ENCODE assay signal across 1 cellular context in the genomic region with DNA sequence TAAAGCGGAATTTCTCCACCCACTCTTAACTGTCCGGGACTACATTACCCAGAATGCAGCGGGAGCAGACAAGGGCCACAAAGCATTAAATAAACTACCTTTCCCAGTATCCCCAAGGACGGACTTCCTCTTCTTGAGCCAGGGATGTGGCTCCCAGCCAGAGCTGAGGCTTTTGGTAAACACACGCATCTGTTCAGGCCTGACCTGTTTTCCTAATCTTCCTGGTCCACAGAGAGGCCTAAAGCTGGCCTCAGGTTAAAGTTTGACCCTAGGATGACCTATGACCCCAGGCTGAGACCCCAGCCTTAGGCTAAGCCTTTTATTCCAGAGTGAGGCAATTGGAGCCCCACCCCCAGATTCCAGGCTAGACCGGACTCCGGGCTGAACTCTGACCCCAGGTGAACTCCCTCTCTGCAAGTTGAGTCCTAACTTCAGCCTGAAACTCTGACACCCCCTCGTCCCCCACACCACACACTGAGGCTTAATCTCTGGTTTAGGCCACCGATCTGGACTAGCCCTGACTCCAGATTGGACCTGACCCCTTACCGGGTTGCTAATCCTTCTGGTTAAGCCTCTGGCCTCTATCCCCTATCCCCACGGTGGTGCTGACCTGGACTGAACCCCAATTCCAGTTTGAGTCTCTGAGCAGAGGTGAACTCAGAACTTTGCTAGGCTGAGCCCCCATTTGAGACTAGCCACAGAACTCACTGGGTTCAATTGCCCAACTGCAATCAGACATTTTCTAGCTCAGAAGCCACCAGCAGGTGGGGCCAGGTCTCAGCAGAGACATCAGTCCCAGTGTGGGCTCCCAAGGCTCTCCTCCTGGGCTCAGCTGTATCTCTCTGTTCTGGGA.
A peak's percentile ranks its signal among the peaks of the same experiment; 100 is the strongest.
TF ChIP-seq lines count a peak whose summit lies in the region.

No MANE protein-coding gene starts in this region.

TF ChIP-seq in HEK293, 187 proteins besides CTCF, POLR2A, EP300 and RAD21 (continued from another document and continues in another):
- TF ChIP-seq, protein P1, sequence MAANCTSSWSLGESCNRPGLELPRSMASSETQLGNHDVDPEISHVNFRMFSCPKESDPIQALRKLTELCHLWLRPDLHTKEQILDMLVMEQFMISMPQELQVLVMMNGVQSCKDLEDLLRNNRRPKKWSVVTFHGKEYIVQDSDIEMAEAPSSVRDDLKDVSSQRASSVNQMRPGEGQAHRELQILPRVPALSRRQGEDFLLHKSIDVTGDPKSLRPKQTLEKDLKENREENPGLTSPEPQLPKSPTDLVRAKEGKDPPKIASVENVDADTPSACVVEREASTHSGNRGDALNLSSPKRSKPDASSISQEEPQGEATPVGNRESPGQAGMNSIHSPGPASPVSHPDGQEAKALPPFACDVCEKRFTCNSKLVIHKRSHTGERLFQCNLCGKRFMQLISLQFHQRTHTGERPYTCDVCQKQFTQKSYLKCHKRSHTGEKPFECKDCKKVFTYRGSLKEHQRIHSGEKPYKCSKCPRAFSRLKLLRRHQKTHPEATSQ (tag by site-specific recombination; IDR thresholded peaks at IDR 0.05), result no peak
- TF ChIP-seq, protein P2, sequence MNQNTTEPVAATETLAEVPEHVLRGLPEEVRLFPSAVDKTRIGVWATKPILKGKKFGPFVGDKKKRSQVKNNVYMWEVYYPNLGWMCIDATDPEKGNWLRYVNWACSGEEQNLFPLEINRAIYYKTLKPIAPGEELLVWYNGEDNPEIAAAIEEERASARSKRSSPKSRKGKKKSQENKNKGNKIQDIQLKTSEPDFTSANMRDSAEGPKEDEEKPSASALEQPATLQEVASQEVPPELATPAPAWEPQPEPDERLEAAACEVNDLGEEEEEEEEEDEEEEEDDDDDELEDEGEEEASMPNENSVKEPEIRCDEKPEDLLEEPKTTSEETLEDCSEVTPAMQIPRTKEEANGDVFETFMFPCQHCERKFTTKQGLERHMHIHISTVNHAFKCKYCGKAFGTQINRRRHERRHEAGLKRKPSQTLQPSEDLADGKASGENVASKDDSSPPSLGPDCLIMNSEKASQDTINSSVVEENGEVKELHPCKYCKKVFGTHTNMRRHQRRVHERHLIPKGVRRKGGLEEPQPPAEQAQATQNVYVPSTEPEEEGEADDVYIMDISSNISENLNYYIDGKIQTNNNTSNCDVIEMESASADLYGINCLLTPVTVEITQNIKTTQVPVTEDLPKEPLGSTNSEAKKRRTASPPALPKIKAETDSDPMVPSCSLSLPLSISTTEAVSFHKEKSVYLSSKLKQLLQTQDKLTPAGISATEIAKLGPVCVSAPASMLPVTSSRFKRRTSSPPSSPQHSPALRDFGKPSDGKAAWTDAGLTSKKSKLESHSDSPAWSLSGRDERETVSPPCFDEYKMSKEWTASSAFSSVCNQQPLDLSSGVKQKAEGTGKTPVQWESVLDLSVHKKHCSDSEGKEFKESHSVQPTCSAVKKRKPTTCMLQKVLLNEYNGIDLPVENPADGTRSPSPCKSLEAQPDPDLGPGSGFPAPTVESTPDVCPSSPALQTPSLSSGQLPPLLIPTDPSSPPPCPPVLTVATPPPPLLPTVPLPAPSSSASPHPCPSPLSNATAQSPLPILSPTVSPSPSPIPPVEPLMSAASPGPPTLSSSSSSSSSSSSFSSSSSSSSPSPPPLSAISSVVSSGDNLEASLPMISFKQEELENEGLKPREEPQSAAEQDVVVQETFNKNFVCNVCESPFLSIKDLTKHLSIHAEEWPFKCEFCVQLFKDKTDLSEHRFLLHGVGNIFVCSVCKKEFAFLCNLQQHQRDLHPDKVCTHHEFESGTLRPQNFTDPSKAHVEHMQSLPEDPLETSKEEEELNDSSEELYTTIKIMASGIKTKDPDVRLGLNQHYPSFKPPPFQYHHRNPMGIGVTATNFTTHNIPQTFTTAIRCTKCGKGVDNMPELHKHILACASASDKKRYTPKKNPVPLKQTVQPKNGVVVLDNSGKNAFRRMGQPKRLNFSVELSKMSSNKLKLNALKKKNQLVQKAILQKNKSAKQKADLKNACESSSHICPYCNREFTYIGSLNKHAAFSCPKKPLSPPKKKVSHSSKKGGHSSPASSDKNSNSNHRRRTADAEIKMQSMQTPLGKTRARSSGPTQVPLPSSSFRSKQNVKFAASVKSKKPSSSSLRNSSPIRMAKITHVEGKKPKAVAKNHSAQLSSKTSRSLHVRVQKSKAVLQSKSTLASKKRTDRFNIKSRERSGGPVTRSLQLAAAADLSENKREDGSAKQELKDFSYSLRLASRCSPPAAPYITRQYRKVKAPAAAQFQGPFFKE (tag by site-specific recombination; IDR thresholded peaks at IDR 0.05; ENCODE audit: borderline replicate concordance), result no peak
- no peak for TF ChIP-seq ZNF555 (tag by site-specific recombination; conservative IDR thresholded peaks at IDR 0.05)
- TF ChIP-seq ZNF391 (tag by site-specific recombination; IDR thresholded peaks at IDR 0.05; ENCODE audit: borderline replicate concordance, low read depth), result no peak
- TF ChIP-seq, protein P3, sequence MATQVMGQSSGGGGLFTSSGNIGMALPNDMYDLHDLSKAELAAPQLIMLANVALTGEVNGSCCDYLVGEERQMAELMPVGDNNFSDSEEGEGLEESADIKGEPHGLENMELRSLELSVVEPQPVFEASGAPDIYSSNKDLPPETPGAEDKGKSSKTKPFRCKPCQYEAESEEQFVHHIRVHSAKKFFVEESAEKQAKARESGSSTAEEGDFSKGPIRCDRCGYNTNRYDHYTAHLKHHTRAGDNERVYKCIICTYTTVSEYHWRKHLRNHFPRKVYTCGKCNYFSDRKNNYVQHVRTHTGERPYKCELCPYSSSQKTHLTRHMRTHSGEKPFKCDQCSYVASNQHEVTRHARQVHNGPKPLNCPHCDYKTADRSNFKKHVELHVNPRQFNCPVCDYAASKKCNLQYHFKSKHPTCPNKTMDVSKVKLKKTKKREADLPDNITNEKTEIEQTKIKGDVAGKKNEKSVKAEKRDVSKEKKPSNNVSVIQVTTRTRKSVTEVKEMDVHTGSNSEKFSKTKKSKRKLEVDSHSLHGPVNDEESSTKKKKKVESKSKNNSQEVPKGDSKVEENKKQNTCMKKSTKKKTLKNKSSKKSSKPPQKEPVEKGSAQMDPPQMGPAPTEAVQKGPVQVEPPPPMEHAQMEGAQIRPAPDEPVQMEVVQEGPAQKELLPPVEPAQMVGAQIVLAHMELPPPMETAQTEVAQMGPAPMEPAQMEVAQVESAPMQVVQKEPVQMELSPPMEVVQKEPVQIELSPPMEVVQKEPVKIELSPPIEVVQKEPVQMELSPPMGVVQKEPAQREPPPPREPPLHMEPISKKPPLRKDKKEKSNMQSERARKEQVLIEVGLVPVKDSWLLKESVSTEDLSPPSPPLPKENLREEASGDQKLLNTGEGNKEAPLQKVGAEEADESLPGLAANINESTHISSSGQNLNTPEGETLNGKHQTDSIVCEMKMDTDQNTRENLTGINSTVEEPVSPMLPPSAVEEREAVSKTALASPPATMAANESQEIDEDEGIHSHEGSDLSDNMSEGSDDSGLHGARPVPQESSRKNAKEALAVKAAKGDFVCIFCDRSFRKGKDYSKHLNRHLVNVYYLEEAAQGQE (tag by site-specific recombination; IDR thresholded peaks at IDR 0.05), result no peak
- no peak for TF ChIP-seq ZNF248 (tag by site-specific recombination; IDR thresholded peaks at IDR 0.05)
- TF ChIP-seq ZNF169 (tag by site-specific recombination; IDR thresholded peaks at IDR 0.05), result no peak
- TF ChIP-seq, protein P4, sequence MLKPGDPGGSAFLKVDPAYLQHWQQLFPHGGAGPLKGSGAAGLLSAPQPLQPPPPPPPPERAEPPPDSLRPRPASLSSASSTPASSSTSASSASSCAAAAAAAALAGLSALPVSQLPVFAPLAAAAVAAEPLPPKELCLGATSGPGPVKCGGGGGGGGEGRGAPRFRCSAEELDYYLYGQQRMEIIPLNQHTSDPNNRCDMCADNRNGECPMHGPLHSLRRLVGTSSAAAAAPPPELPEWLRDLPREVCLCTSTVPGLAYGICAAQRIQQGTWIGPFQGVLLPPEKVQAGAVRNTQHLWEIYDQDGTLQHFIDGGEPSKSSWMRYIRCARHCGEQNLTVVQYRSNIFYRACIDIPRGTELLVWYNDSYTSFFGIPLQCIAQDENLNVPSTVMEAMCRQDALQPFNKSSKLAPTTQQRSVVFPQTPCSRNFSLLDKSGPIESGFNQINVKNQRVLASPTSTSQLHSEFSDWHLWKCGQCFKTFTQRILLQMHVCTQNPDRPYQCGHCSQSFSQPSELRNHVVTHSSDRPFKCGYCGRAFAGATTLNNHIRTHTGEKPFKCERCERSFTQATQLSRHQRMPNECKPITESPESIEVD (tag by site-specific recombination; IDR thresholded peaks at IDR 0.05), result no peak
- TF ChIP-seq ZNF48 (tag by site-specific recombination; IDR thresholded peaks at IDR 0.05), result no peak
- no peak for TF ChIP-seq ZNF37A (tag by site-specific recombination; IDR thresholded peaks at IDR 0.05)
- peak; percentile 84 for TF ChIP-seq GLIS2 (tag by site-specific recombination; IDR thresholded peaks at IDR 0.05)
- peak; percentile 100 for TF ChIP-seq BCL11A (tag by site-specific recombination; IDR thresholded peaks at IDR 0.05; ENCODE audit: low read depth)
- no peak for TF ChIP-seq OVOL3 (tag by site-specific recombination; IDR thresholded peaks at IDR 0.05)
- no peak; the same call in 1 of the 2 replicates for TF ChIP-seq ZNF561 (tag by site-specific recombination; IDR thresholded peaks at IDR 0.05; ENCODE audit: borderline replicate concordance)
- TF ChIP-seq, protein P5, sequence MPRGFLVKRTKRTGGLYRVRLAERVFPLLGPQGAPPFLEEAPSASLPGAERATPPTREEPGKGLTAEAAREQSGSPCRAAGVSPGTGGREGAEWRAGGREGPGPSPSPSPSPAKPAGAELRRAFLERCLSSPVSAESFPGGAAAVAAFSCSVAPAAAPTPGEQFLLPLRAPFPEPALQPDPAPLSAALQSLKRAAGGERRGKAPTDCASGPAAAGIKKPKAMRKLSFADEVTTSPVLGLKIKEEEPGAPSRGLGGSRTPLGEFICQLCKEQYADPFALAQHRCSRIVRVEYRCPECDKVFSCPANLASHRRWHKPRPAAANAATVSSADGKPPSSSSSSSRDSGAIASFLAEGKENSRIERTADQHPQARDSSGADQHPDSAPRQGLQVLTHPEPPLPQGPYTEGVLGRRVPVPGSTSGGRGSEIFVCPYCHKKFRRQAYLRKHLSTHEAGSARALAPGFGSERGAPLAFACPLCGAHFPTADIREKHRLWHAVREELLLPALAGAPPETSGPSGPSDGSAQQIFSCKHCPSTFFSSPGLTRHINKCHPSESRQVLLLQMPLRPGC (tag by site-specific recombination; IDR thresholded peaks at IDR 0.05), result 0 out of 2 replicates have a peak, but pooled peaks have one; percentile 11
- TF ChIP-seq, protein P6, sequence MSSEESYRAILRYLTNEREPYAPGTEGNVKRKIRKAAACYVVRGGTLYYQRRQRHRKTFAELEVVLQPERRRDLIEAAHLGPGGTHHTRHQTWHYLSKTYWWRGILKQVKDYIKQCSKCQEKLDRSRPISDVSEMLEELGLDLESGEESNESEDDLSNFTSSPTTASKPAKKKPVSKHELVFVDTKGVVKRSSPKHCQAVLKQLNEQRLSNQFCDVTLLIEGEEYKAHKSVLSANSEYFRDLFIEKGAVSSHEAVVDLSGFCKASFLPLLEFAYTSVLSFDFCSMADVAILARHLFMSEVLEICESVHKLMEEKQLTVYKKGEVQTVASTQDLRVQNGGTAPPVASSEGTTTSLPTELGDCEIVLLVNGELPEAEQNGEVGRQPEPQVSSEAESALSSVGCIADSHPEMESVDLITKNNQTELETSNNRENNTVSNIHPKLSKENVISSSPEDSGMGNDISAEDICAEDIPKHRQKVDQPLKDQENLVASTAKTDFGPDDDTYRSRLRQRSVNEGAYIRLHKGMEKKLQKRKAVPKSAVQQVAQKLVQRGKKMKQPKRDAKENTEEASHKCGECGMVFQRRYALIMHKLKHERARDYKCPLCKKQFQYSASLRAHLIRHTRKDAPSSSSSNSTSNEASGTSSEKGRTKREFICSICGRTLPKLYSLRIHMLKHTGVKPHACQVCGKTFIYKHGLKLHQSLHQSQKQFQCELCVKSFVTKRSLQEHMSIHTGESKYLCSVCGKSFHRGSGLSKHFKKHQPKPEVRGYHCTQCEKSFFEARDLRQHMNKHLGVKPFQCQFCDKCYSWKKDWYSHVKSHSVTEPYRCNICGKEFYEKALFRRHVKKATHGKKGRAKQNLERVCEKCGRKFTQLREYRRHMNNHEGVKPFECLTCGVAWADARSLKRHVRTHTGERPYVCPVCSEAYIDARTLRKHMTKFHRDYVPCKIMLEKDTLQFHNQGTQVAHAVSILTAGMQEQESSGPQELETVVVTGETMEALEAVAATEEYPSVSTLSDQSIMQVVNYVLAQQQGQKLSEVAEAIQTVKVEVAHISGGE (tag by site-specific recombination; conservative IDR thresholded peaks at IDR 0.05; ENCODE audit: low read depth), result peak; percentile 46
- TF ChIP-seq ZNF341 (tag by site-specific recombination; IDR thresholded peaks at IDR 0.05; ENCODE audit: low read depth), result no peak
- TF ChIP-seq ZNF423 (tag by site-specific recombination; IDR thresholded peaks at IDR 0.05), result no peak
- no peak for TF ChIP-seq MEIS1 (CRISPR knock-in tag; IDR thresholded peaks at IDR 0.05; ENCODE audit: borderline replicate concordance)
- TF ChIP-seq YY1 (tag by site-specific recombination; IDR thresholded peaks at IDR 0.05), result no peak
- TF ChIP-seq ZFP3 (tag by site-specific recombination; IDR thresholded peaks at IDR 0.05; ENCODE audit: low read depth), result no peak
- no peak for TF ChIP-seq ZNF514 (tag by site-specific recombination; IDR thresholded peaks at IDR 0.05)
- TF ChIP-seq SETDB1 (IDR thresholded peaks at IDR 0.05; ENCODE audit: insufficient read length, low read length), result no peak
- TF ChIP-seq IKZF3 (tag by site-specific recombination; IDR thresholded peaks at IDR 0.05), result peak; percentile 86
- no peak for TF ChIP-seq SCRT2 (tag by site-specific recombination; IDR thresholded peaks at IDR 0.05)
- TF ChIP-seq ZNF404 (tag by site-specific recombination; IDR thresholded peaks at IDR 0.05), result no peak
- TF ChIP-seq KLF8 (tag by site-specific recombination; IDR thresholded peaks at IDR 0.05), result no peak; the same call in 1 of the 2 replicates
- TF ChIP-seq, protein P7, sequence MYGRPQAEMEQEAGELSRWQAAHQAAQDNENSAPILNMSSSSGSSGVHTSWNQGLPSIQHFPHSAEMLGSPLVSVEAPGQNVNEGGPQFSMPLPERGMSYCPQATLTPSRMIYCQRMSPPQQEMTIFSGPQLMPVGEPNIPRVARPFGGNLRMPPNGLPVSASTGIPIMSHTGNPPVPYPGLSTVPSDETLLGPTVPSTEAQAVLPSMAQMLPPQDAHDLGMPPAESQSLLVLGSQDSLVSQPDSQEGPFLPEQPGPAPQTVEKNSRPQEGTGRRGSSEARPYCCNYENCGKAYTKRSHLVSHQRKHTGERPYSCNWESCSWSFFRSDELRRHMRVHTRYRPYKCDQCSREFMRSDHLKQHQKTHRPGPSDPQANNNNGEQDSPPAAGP (tag by site-specific recombination; IDR thresholded peaks at IDR 0.05), result no peak
- no peak for TF ChIP-seq KLF10 (tag by site-specific recombination; IDR thresholded peaks at IDR 0.05)
- TF ChIP-seq, protein P8, sequence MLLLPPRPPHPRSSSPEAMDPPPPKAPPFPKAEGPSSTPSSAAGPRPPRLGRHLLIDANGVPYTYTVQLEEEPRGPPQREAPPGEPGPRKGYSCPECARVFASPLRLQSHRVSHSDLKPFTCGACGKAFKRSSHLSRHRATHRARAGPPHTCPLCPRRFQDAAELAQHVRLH (tag by site-specific recombination; IDR thresholded peaks at IDR 0.05), result no peak
